ENCODE assay signal across 1 cellular context in the genomic region with DNA sequence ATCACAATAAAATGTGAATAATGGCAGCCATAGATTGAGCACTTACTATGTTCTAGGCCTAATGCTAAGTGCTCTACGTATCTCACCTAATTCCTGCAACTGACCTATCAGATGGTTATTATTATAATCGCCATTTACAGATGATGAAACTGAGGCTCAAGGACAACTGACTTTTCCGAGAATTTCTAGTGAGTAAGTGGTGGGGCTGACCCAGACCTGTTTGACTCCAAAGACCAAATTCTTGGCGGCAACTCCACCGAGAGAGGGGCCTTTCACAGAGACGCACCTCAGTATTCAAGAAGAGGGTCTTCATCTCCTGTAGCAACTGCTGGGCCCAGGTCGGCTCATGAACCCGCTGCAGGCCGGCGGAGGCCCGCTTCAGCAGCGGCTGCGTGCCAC.
TF ChIP-seq lines count a peak whose summit lies in the region.

No MANE protein-coding gene starts in this region.

TF ChIP-seq in H1, 55 proteins besides CTCF, POLR2A, EP300 and RAD21:
- TF ChIP-seq NRF1 (IDR thresholded peaks at IDR 0.05; ENCODE audit: low read depth, low read length) (no peak), TCF12 (IDR thresholded peaks at IDR 0.05; ENCODE audit: low read depth, low read length) (no peak), FOSL1 (IDR thresholded peaks at IDR 0.05; ENCODE audit: insufficient read depth, low read depth, low read length) (no peak), KDM5A (IDR thresholded peaks at IDR 0.05; ENCODE audit: low read length) (no peak), SIX5 (IDR thresholded peaks at IDR 0.05; ENCODE audit: low read depth, low read length) (no peak), BCL11A (IDR thresholded peaks at IDR 0.05; ENCODE audit: low read depth in 2 of 2, low read length in 2 of 2) (no peak), CTBP2 (IDR thresholded peaks at IDR 0.05; ENCODE audit: borderline replicate concordance, insufficient read depth, insufficient read length, low read length) (no peak), KDM1A (IDR thresholded peaks at IDR 0.05; ENCODE audit: borderline replicate concordance, low read length) (no peak), SIN3A (conservative IDR thresholded peaks at IDR 0.05 in 1 of 2, IDR thresholded peaks at IDR 0.05 in 1 of 2; ENCODE audit: low read depth in 1 of 2, low read length in 2 of 2) (no peak), PHF8 (conservative IDR thresholded peaks at IDR 0.05; ENCODE audit: low read depth, low read length) (no peak), JUND (IDR thresholded peaks at IDR 0.05; ENCODE audit: low read length) (no peak), ATF2 (IDR thresholded peaks at IDR 0.05; ENCODE audit: low read length) (no peak), RBBP5 (IDR thresholded peaks at IDR 0.05; ENCODE audit: borderline replicate concordance, low read depth, low read length) (no peak), SP2 (IDR thresholded peaks at IDR 0.05; ENCODE audit: low read length) (no peak), CBX8 (IDR thresholded peaks at IDR 0.05; ENCODE audit: borderline replicate concordance, low read depth, low read length) (no peak), TBP (IDR thresholded peaks at IDR 0.05; ENCODE audit: low read depth, low read length) (no peak), RFX5 (IDR thresholded peaks at IDR 0.05; ENCODE audit: borderline replicate concordance, low read depth, low read length) (no peak)
- TF ChIP-seq, protein P1, sequence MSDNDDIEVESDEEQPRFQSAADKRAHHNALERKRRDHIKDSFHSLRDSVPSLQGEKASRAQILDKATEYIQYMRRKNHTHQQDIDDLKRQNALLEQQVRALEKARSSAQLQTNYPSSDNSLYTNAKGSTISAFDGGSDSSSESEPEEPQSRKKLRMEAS (IDR thresholded peaks at IDR 0.05), result no peak
- TF ChIP-seq, protein P2, sequence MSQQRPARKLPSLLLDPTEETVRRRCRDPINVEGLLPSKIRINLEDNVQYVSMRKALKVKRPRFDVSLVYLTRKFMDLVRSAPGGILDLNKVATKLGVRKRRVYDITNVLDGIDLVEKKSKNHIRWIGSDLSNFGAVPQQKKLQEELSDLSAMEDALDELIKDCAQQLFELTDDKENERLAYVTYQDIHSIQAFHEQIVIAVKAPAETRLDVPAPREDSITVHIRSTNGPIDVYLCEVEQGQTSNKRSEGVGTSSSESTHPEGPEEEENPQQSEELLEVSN (IDR thresholded peaks at IDR 0.05), result no peak
